In the genomic region with DNA sequence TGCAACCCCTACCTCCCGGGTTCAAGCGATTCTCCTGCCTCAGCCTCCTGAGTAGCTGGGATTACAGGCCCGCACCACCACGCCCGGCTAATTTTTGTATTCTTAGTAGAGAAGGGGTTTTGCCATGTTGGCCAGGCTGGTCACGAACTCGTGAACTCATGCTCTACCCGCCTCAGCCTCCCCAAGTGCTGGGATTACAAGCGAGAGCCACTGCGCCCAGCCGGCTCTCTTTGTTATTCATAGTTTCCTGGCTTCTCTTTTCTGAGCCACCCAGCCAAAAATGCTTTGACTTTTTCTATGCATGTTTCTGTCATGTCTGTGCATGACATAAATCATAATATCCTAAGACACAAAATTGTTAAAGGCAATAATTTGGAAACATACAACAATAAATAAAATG, we compare ENCODE assay signal across 1 cellular context.
A peak's percentile ranks its signal among the peaks of the same experiment; 100 is the strongest.
TF ChIP-seq lines count a peak whose summit lies in the region.

No MANE protein-coding gene starts in this region.

TF ChIP-seq in H1, 55 proteins besides CTCF, POLR2A, EP300 and RAD21:
- 0 out of 2 replicates have a peak, but pooled peaks have one; percentile 41 for TF ChIP-seq POU5F1 (IDR thresholded peaks at IDR 0.05; ENCODE audit: low read depth, low read length)
